Comparison of ENCODE assay signal across 10 cellular contexts in genomic region chr5:153276151-153276550, GRCh38.
DNase-seq lines count a peak whose midpoint lies in the region; ATAC-seq and TF ChIP-seq lines count a peak whose summit lies in the region.
"Had no signal": no experiment of that assay in that cellular context is flagged by ENCODE, and none has a peak within 500 bp of the region (broad histone marks: within the 10 kb centered on the region; RNA-seq: fewer than 3 reads in every experiment).

No MANE protein-coding gene starts in this region.

- no peak for ATAC-seq in GM21529 (IDR thresholded peaks at IDR 0.05; ENCODE audit: unreplicated experiment)
- no peak for ATAC-seq in T-helper 17 cell
- ATAC-seq: psoas muscle had no signal

- peak; percentile 21 for DNase-seq in SIG-M5 treated with dmso at 0.1 percent for 504 hours (lab: John Stamatoyannopoulos, UW; ENCODE audit: unreplicated experiment)
- no peak for DNase-seq in SIG-M5 (lab: John Stamatoyannopoulos, UW)
- DNase-seq in NB4 (ENCODE audit: low read depth) = peak; percentile 47
- peak; percentile 26 for DNase-seq in choroid plexus epithelial cell (ENCODE audit: low read depth)
- DNase-seq in pons (ENCODE audit: low spot score) = peak; percentile 11
- no peak for DNase-seq in NCI-H2081 (lab: John Stamatoyannopoulos, UW)
- DNase-seq in T-helper 17 cell = no peak
- DNase-seq: psoas muscle had no signal

- H3K4me1 Mint-ChIP-seq in T-helper 17 cell = no peaks in the 10 kb centered on the region

- H3K4me3 ChIP-seq in NB4 (ENCODE audit: low read depth, low read length) (no peak overlapping the region), choroid plexus epithelial cell (ENCODE audit: low read depth, low read length) (no peak overlapping the region)
- H3K4me3 ChIP-seq: psoas muscle had no signal

- no peak overlapping the region for H3K27ac Mint-ChIP-seq in T-helper 17 cell
- H3K27ac Mint-ChIP-seq: type B pancreatic cell had no signal

- H3K4me3 Mint-ChIP-seq in T-helper 17 cell = no peak overlapping the region
- H3K4me3 Mint-ChIP-seq: type B pancreatic cell had no signal

- peaks cover under 1% of the 10 kb centered on the region for H3K36me3 Mint-ChIP-seq in T-helper 17 cell (ENCODE audit: low read depth)
- H3K36me3 Mint-ChIP-seq: type B pancreatic cell had no signal

- no peak for TF ChIP-seq POLR2A in NB4 (IDR thresholded peaks at IDR 0.05; ENCODE audit: extremely low read depth, insufficient read length)

- no peaks in the 10 kb centered on the region for H3K9me3 ChIP-seq in T-helper 17 cell (ENCODE audit: control insufficient read depth, low read length, poor library complexity, severe bottlenecking)
- H3K9me3 ChIP-seq: psoas muscle had no signal

- TF ChIP-seq CTCF in NB4 (IDR thresholded peaks at IDR 0.05; ENCODE audit: low read depth, low read length) (no peak), choroid plexus epithelial cell (conservative IDR thresholded peaks at IDR 0.05; ENCODE audit: low read depth, low read length) (no peak)

- no peaks in the 10 kb centered on the region for H3K27me3 Mint-ChIP-seq in T-helper 17 cell

Comparison
In these comparisons a context has a peak if more than half of its experiments do, and no peak if none do; other contexts are left out.
1. DNase-seq: peak in SIG-M5 treated with dmso at 0.1 percent for 504 hours (single experiment), NB4 (single experiment), choroid plexus epithelial cell (single experiment) and pons (single experiment); none in SIG-M5 (single experiment), NCI-H2081 (0 of 2) and T-helper 17 cell (0 of 3).